8 cellular contexts compared by ENCODE assay signal in genomic region chr19:51777570-51778460, GRCh38. TPM values are rescaled to one million over a fixed set of nuclear protein-coding genes. Genes with fewer than 3 reads are reported as not detected.
DNase-seq lines count a peak whose midpoint lies in the region; ATAC-seq, FAIRE-seq and TF ChIP-seq lines count a peak whose summit lies in the region.

No MANE protein-coding gene starts in this region.

- DNase-seq in ACHN = peak; percentile 60
- peak; percentile 53 for DNase-seq in GM13977 (ENCODE audit: low spot score)
- DNase-seq in NCI-H2196 treated with DMSO at 0.1 percent for 48 hours (lab: John Stamatoyannopoulos, UW; ENCODE audit: unreplicated experiment) = peak; percentile 63
- peak; percentile 70 to 83 for DNase-seq in dermis microvascular lymphatic vessel endothelial cell (ENCODE audit: low read depth in 2 of 2)
- peak; percentile 74 for DNase-seq in HepG2 (ENCODE audit: low spot score)
- DNase-seq in stimulated activated CD4-positive, alpha-beta T cell treated with anti-CD3 and anti-CD28 coated beads, Interleukin-4, amount 100 ng/mL, for 1 hour = peak; percentile 34

- ATAC-seq in HepG2 = peak; percentile 84
- ATAC-seq in HG03025 (IDR thresholded peaks at IDR 0.05; ENCODE audit: low FRiP score, unreplicated experiment) = no peak

- no peaks in the 10 kb centered on the region for H3K79me2 ChIP-seq in HepG2 (ENCODE audit: insufficient read depth, low read length)

- no peak for TF ChIP-seq POLR2A in HepG2 (IDR thresholded peaks at IDR 0.05; ENCODE audit: insufficient read depth in 1 of 2, low read depth in 2 of 2, low read length in 2 of 2)

- H3K4me3 ChIP-seq in WI38 (ENCODE audit: low read depth, low read length) (no peak overlapping the region), HepG2 (replicated peaks in 1 of 3; ENCODE audit: insufficient read depth in 1 of 3, low read depth in 2 of 3, low read length in 3 of 3) (no peak overlapping the region)

- WGBS in HepG2 (ENCODE audit: low lambda C conversion rate) = 10% methylated on average over 23 of the region's 23 CpGs

- no peaks in the 10 kb centered on the region for H3K36me3 ChIP-seq in HepG2 (replicated peaks in 1 of 2; ENCODE audit: control insufficient read depth in 1 of 2, insufficient read depth in 2 of 2, low read length in 2 of 2)

- no peak overlapping the region for H3K9ac ChIP-seq in HepG2 (ENCODE audit: insufficient read depth, low read depth, low read length)

- H4K20me1 ChIP-seq in HepG2 (ENCODE audit: insufficient read depth, low read length) = no peaks in the 10 kb centered on the region

- CTCF ChIA-PET in HepG2 (lab: Yijun Ruan, JAX; ENCODE audit: low intra/inter-chr PET ratio, low total read pairs) = interaction anchor here (0.9 kb wide), 1 partner anchor 460 kb away, joined by 3 read pairs; no protein-coding TSS in a partner anchor

- H3K9me3 ChIP-seq in HepG2 (ENCODE audit: low read length) = no peaks in the 10 kb centered on the region

- intact Hi-C loops in HepG2 (cut with micrococcal nuclease; ENCODE audit: unreplicated experiment) = no loop called here

- H2AFZ ChIP-seq in HepG2 (ENCODE audit: low read length) = no peak overlapping the region

- H3K27me3 ChIP-seq in HepG2 (ENCODE audit: control insufficient read depth in 1 of 2, insufficient read depth in 2 of 2, low read length in 2 of 2) = no peaks in the 10 kb centered on the region

- in situ Hi-C loops in ACHN (cut with HindIII; ENCODE audit: low pct_ligation_motif_present, low pct_unique_long_range_greater_than_20kb, low sequenced_read_pairs) = no loop called here
- in situ Hi-C loops in GM13977 (cut with MboI; ENCODE audit: low pct_unique_long_range_greater_than_20kb, low sequenced_read_pairs, unreplicated experiment) = no loop called here
- in situ Hi-C loops in HepG2 (cut with HindIII; ENCODE audit: extremely low pct_ligation_motif_present, low pct_unique_long_range_greater_than_20kb) = no loop called here

- TF ChIP-seq RAD21 in HepG2 (CRISPR knock-in tag; IDR thresholded peaks at IDR 0.05) = peak; percentile 38; the same call in 1 of the 2 replicates

- BruUV-seq in HepG2 (replicated peaks; lab: Mats Ljungman, UMichigan) = no TSS peak

- FAIRE-seq in HepG2 (lab: Jason Lieb, UNC) = peak; percentile 88

- H3K4me1 ChIP-seq in HepG2 (ENCODE audit: insufficient read depth, low read length) = no peaks in the 10 kb centered on the region

- TF ChIP-seq CTCF in GM13977 (IDR thresholded peaks at IDR 0.05; ENCODE audit: extremely low read depth, insufficient read depth, missing control alignments) (peak; percentile 75), WI38 (IDR thresholded peaks at IDR 0.05; ENCODE audit: low read depth, low read length) (peak; percentile 59), HepG2 (CRISPR knock-in tag; IDR thresholded peaks at IDR 0.05) (peak; percentile 86)

- TF ChIP-seq EP300 in HepG2 (IDR thresholded peaks at IDR 0.05; ENCODE audit: low read depth in 2 of 2, low read length in 2 of 2) = no peak
- TF ChIP-seq EP300 in HepG2 (CRISPR knock-in tag; IDR thresholded peaks at IDR 0.05; ENCODE audit: borderline replicate concordance) = no peak

- peak overlapping the region; percentile 44 for H3K4me2 ChIP-seq in HepG2 (ENCODE audit: low read depth, low read length)

- POLR2A ChIA-PET in HepG2 (lab: Yijun Ruan, JAX) = no interaction called here

- H3K27ac ChIP-seq in HepG2 (ENCODE audit: extremely low read length, insufficient read depth, low read length) = no peak overlapping the region

RNA-seq across cellular contexts. Expression of gene FPR2, which starts 16.8 kb away (rescaled TPM):
- total RNA-seq in dermis microvascular lymphatic vessel endothelial cell (not detected in 2 replicates), HepG2 (2016; rRNA removed; fragmentation: Illumina TruSeq; extraction: Trizol) (not detected in 2 replicates)
- total RNA-seq in HepG2 (2016; cell fraction: cytosol; rRNA removed; fragmentation: Illumina TruSeq; extraction: Trizol; ENCODE audit: low read depth) = not detected in 2 replicates
- not detected in 2 replicates for total RNA-seq in HepG2 (2016; cell fraction: insoluble cytoplasmic fraction; rRNA removed; fragmentation: Illumina TruSeq; extraction: Trizol)
- not detected in 2 replicates for total RNA-seq in HepG2 (2016; cell fraction: membrane; rRNA removed; fragmentation: Illumina TruSeq; extraction: Trizol)
- not detected in 2 replicates for total RNA-seq in HepG2 (2016; cell fraction: nucleus; rRNA removed; fragmentation: Illumina TruSeq; extraction: Trizol)
- not detected in 2 replicates for polyA plus RNA-seq in HepG2 (2011; rRNA removed)
- polyA plus RNA-seq in HepG2 (2011; cell fraction: cytosol; rRNA removed) = not detected in 2 replicates
- not detected in 2 replicates for polyA plus RNA-seq in HepG2 (2011; cell fraction: nucleus; rRNA removed)
- not detected in 2 replicates for polyA plus RNA-seq in HepG2 (2012)
- polyA plus RNA-seq in HepG2 (2016; cell fraction: cytosol; fragmentation: Illumina TruSeq; extraction: Trizol; ENCODE audit: low read depth) = not detected in 2 replicates
- polyA plus RNA-seq in HepG2 (2016; cell fraction: insoluble cytoplasmic fraction; fragmentation: Illumina TruSeq; extraction: Trizol; ENCODE audit: low read depth) = not detected in 2 replicates
- polyA plus RNA-seq in HepG2 (2016; cell fraction: membrane; fragmentation: Illumina TruSeq; extraction: Trizol; ENCODE audit: low read depth) = not detected in 2 replicates
- polyA plus RNA-seq in HepG2 (2016; cell fraction: nucleus; fragmentation: Illumina TruSeq; extraction: Trizol; ENCODE audit: insufficient read depth, low read depth) = not detected in 2 replicates
- not detected in 2 replicates for polyA minus RNA-seq in HepG2 (2011; rRNA and poly(A)+ RNA removed; ENCODE audit: low replicate concordance)
- not detected in 2 replicates for polyA minus RNA-seq in HepG2 (2011; cell fraction: cytosol; rRNA and poly(A)+ RNA removed)
- polyA minus RNA-seq in HepG2 (2011; cell fraction: nucleus; rRNA and poly(A)+ RNA removed) = not detected in 2 replicates

RNA-seq across cellular contexts. Expression of gene FPR3, which starts 17.1 kb away (rescaled TPM):
- total RNA-seq in dermis microvascular lymphatic vessel endothelial cell = under 0.01 and 0.13 TPM in 2 replicates
- total RNA-seq in HepG2 (2016; rRNA removed; fragmentation: Illumina TruSeq; extraction: Trizol) = not detected in 2 replicates
- total RNA-seq in HepG2 (2016; cell fraction: cytosol; rRNA removed; fragmentation: Illumina TruSeq; extraction: Trizol; ENCODE audit: low read depth) = not detected in 2 replicates
- total RNA-seq in HepG2 (2016; cell fraction: insoluble cytoplasmic fraction; rRNA removed; fragmentation: Illumina TruSeq; extraction: Trizol) = not detected in 2 replicates
- not detected in 2 replicates for total RNA-seq in HepG2 (2016; cell fraction: membrane; rRNA removed; fragmentation: Illumina TruSeq; extraction: Trizol)
- total RNA-seq in HepG2 (2016; cell fraction: nucleus; rRNA removed; fragmentation: Illumina TruSeq; extraction: Trizol) = not detected in 2 replicates
- polyA plus RNA-seq in HepG2 (2011; rRNA removed) = 0.12 TPM in 1 of 2 replicates, not detected in the other
- polyA plus RNA-seq in HepG2 (2011; cell fraction: cytosol; rRNA removed) = 0.03 and 0.05 TPM in 2 replicates
- polyA plus RNA-seq in HepG2 (2011; cell fraction: nucleus; rRNA removed) = not detected in 2 replicates
- 0.07 and 0.08 TPM in 2 replicates for polyA plus RNA-seq in HepG2 (2012)
- not detected in 2 replicates for polyA plus RNA-seq in HepG2 (2016; cell fraction: cytosol; fragmentation: Illumina TruSeq; extraction: Trizol; ENCODE audit: low read depth)
- polyA plus RNA-seq in HepG2 (2016; cell fraction: insoluble cytoplasmic fraction; fragmentation: Illumina TruSeq; extraction: Trizol; ENCODE audit: low read depth) = not detected in 2 replicates
- not detected in 2 replicates for polyA plus RNA-seq in HepG2 (2016; cell fraction: membrane; fragmentation: Illumina TruSeq; extraction: Trizol; ENCODE audit: low read depth)
- polyA plus RNA-seq in HepG2 (2016; cell fraction: nucleus; fragmentation: Illumina TruSeq; extraction: Trizol; ENCODE audit: insufficient read depth, low read depth) = not detected in 2 replicates
- polyA minus RNA-seq in HepG2 (2011; rRNA and poly(A)+ RNA removed; ENCODE audit: low replicate concordance) = not detected in 2 replicates
- polyA minus RNA-seq in HepG2 (2011; cell fraction: cytosol; rRNA and poly(A)+ RNA removed) = not detected in 2 replicates
- not detected in 2 replicates for polyA minus RNA-seq in HepG2 (2011; cell fraction: nucleus; rRNA and poly(A)+ RNA removed)

RNA-seq across cellular contexts. Expression of gene FPR1, which starts 26.1 kb away (rescaled TPM):
- total RNA-seq in dermis microvascular lymphatic vessel endothelial cell (not detected in 2 replicates), HepG2 (2016; rRNA removed; fragmentation: Illumina TruSeq; extraction: Trizol) (not detected in 2 replicates)
- total RNA-seq in HepG2 (2016; cell fraction: cytosol; rRNA removed; fragmentation: Illumina TruSeq; extraction: Trizol; ENCODE audit: low read depth) = not detected in 2 replicates
- total RNA-seq in HepG2 (2016; cell fraction: insoluble cytoplasmic fraction; rRNA removed; fragmentation: Illumina TruSeq; extraction: Trizol) = not detected in 2 replicates
- total RNA-seq in HepG2 (2016; cell fraction: membrane; rRNA removed; fragmentation: Illumina TruSeq; extraction: Trizol) = not detected in 2 replicates
- not detected in 2 replicates for total RNA-seq in HepG2 (2016; cell fraction: nucleus; rRNA removed; fragmentation: Illumina TruSeq; extraction: Trizol)
- polyA plus RNA-seq in HepG2 (2011; rRNA removed) = 0.07 TPM in 1 of 2 replicates, not detected in the other
- polyA plus RNA-seq in HepG2 (2011; cell fraction: cytosol; rRNA removed) = 0.03 TPM in 1 of 2 replicates, not detected in the other
- not detected in 2 replicates for polyA plus RNA-seq in HepG2 (2011; cell fraction: nucleus; rRNA removed)
- 0.27 TPM in 1 of 2 replicates, not detected in the other for polyA plus RNA-seq in HepG2 (2012)
- polyA plus RNA-seq in HepG2 (2016; cell fraction: cytosol; fragmentation: Illumina TruSeq; extraction: Trizol; ENCODE audit: low read depth) = not detected in 2 replicates
- not detected in 2 replicates for polyA plus RNA-seq in HepG2 (2016; cell fraction: insoluble cytoplasmic fraction; fragmentation: Illumina TruSeq; extraction: Trizol; ENCODE audit: low read depth)
- polyA plus RNA-seq in HepG2 (2016; cell fraction: membrane; fragmentation: Illumina TruSeq; extraction: Trizol; ENCODE audit: low read depth) = not detected in 2 replicates
- polyA plus RNA-seq in HepG2 (2016; cell fraction: nucleus; fragmentation: Illumina TruSeq; extraction: Trizol; ENCODE audit: insufficient read depth, low read depth) = not detected in 2 replicates
- not detected in 2 replicates for polyA minus RNA-seq in HepG2 (2011; rRNA and poly(A)+ RNA removed; ENCODE audit: low replicate concordance)
- polyA minus RNA-seq in HepG2 (2011; cell fraction: cytosol; rRNA and poly(A)+ RNA removed) = not detected in 2 replicates
- polyA minus RNA-seq in HepG2 (2011; cell fraction: nucleus; rRNA and poly(A)+ RNA removed) = not detected in 2 replicates

RNA-seq across cellular contexts. Expression of gene HAS1, which starts 54.0 kb away (rescaled TPM):
- total RNA-seq in dermis microvascular lymphatic vessel endothelial cell = not detected in 2 replicates
- total RNA-seq in HepG2 (2016; rRNA removed; fragmentation: Illumina TruSeq; extraction: Trizol) = not detected in 2 replicates
- total RNA-seq in HepG2 (2016; cell fraction: cytosol; rRNA removed; fragmentation: Illumina TruSeq; extraction: Trizol; ENCODE audit: low read depth) = not detected in 2 replicates
- not detected in 2 replicates for total RNA-seq in HepG2 (2016; cell fraction: insoluble cytoplasmic fraction; rRNA removed; fragmentation: Illumina TruSeq; extraction: Trizol)
- total RNA-seq in HepG2 (2016; cell fraction: membrane; rRNA removed; fragmentation: Illumina TruSeq; extraction: Trizol) = not detected in 2 replicates
- total RNA-seq in HepG2 (2016; cell fraction: nucleus; rRNA removed; fragmentation: Illumina TruSeq; extraction: Trizol) = not detected in 2 replicates
- 0.12 TPM in 1 of 2 replicates, not detected in the other for polyA plus RNA-seq in HepG2 (2011; rRNA removed)
- not detected in 2 replicates for polyA plus RNA-seq in HepG2 (2011; cell fraction: cytosol; rRNA removed)
- polyA plus RNA-seq in HepG2 (2011; cell fraction: nucleus; rRNA removed) = not detected in 2 replicates
- polyA plus RNA-seq in HepG2 (2012) = not detected in 2 replicates
- not detected in 2 replicates for polyA plus RNA-seq in HepG2 (2016; cell fraction: cytosol; fragmentation: Illumina TruSeq; extraction: Trizol; ENCODE audit: low read depth)
- polyA plus RNA-seq in HepG2 (2016; cell fraction: insoluble cytoplasmic fraction; fragmentation: Illumina TruSeq; extraction: Trizol; ENCODE audit: low read depth) = not detected in 2 replicates
- not detected in 2 replicates for polyA plus RNA-seq in HepG2 (2016; cell fraction: membrane; fragmentation: Illumina TruSeq; extraction: Trizol; ENCODE audit: low read depth)
- not detected in 2 replicates for polyA plus RNA-seq in HepG2 (2016; cell fraction: nucleus; fragmentation: Illumina TruSeq; extraction: Trizol; ENCODE audit: insufficient read depth, low read depth)
- not detected in 2 replicates for polyA minus RNA-seq in HepG2 (2011; rRNA and poly(A)+ RNA removed; ENCODE audit: low replicate concordance)
- polyA minus RNA-seq in HepG2 (2011; cell fraction: cytosol; rRNA and poly(A)+ RNA removed) = not detected in 2 replicates
- polyA minus RNA-seq in HepG2 (2011; cell fraction: nucleus; rRNA and poly(A)+ RNA removed) = not detected in 2 replicates
